ENCODE assay signal across 1 cellular context in genomic region chr1:209674957-209675566, GRCh38.
TF ChIP-seq lines count a peak whose summit lies in the region.

Gene G0S2 (plus strand): TSS chr1:209675412. CDS start chr1:209675685, 273 bp downstream.

TF ChIP-seq in HepG2, 621 proteins besides CTCF, POLR2A, EP300 and RAD21 (continued from another document):
- TF ChIP-seq ZNF687 (CRISPR knock-in tag; IDR thresholded peaks at IDR 0.05) (peak; percentile 14; the same call in 1 of the 2 replicates), EZH2 (conservative IDR thresholded peaks at IDR 0.05; ENCODE audit: low read depth, low read length) (0 out of 2 replicates have a peak, but pooled peaks have one; percentile 46), MLXIP (CRISPR knock-in tag; IDR thresholded peaks at IDR 0.05; ENCODE audit: borderline replicate concordance) (peak; percentile 86), ZNF83 (CRISPR knock-in tag; IDR thresholded peaks at IDR 0.05; ENCODE audit: borderline replicate concordance) (no peak), UBTF (CRISPR knock-in tag; IDR thresholded peaks at IDR 0.05) (0 out of 2 replicates have a peak, but pooled peaks have one; percentile 12), IKZF1 (IDR thresholded peaks at IDR 0.05) (no peak), GABPB1 (CRISPR knock-in tag; IDR thresholded peaks at IDR 0.05) (peak; percentile 23; the same call in 1 of the 2 replicates), SIX1 (CRISPR knock-in tag; IDR thresholded peaks at IDR 0.05; ENCODE audit: borderline replicate concordance) (no peak)
